In genomic region chr9:19050637-19051591, GRCh38 we compare ENCODE assay signal across 8 cellular contexts. TPM values are rescaled to one million over a fixed set of nuclear protein-coding genes. Genes with fewer than 3 reads are reported as not detected.
DNase-seq lines count a peak whose midpoint lies in the region; ATAC-seq, FAIRE-seq and TF ChIP-seq lines count a peak whose summit lies in the region.

No MANE protein-coding gene starts in this region.

- no CpG with 5 or more reads among the region's 12 CpGs for WGBS in mesendoderm (ENCODE audit: extremely low coverage, insufficient coverage, low lambda C conversion rate)

- H3K4me3 ChIP-seq in mesendoderm (ENCODE audit: low read length), result peak overlapping the region; percentile 81

- H3K9ac ChIP-seq in mesendoderm (ENCODE audit: low read length), result peak overlapping the region; percentile 93

- no peak overlapping the region for H2AK5ac ChIP-seq in mesendoderm (ENCODE audit: low read length)

- no peaks in the 10 kb centered on the region for H3K9me3 Mint-ChIP-seq in stimulated activated naive CD8-positive, alpha-beta T cell treated with anti-CD3 and anti-CD28 coated beads, Interleukin-15, Interleukin-2, amounts not matched to agents 100 ng/mL and 50 ng/mL, for 24 hours

- peak overlapping the region; percentile 94 for H3K27ac Mint-ChIP-seq in stimulated activated naive CD8-positive, alpha-beta T cell treated with anti-CD3 and anti-CD28 coated beads, Interleukin-15, Interleukin-2, amounts not matched to agents 100 ng/mL and 50 ng/mL, for 24 hours

- peaks cover 48% of the 10 kb centered on the region for H3K4me1 Mint-ChIP-seq in stimulated activated naive CD8-positive, alpha-beta T cell treated with anti-CD3 and anti-CD28 coated beads, Interleukin-15, Interleukin-2, amounts not matched to agents 100 ng/mL and 50 ng/mL, for 24 hours (ENCODE audit: low read depth)

- H3K79me2 ChIP-seq in mesendoderm (ENCODE audit: control insufficient read depth, insufficient read depth, low read length), result peaks cover 15% of the 10 kb centered on the region

- no peak overlapping the region for H3K18ac ChIP-seq in mesendoderm (ENCODE audit: low read length)

- H3K36me3 ChIP-seq in mesendoderm (ENCODE audit: control insufficient read depth, insufficient read depth, low read length), result no peaks in the 10 kb centered on the region

- H3K4me2 ChIP-seq in mesendoderm (ENCODE audit: low read length), result peak overlapping the region; percentile 97

- H3K23ac ChIP-seq in mesendoderm (ENCODE audit: low read length), result peak overlapping the region; percentile 15

- H3K56ac ChIP-seq in mesendoderm (ENCODE audit: low read length), result peak overlapping the region; percentile 95

- H4K5ac ChIP-seq in mesendoderm (ENCODE audit: low read length), result no peak overlapping the region

- peaks cover 10% of the 10 kb centered on the region for H3K79me1 ChIP-seq in mesendoderm (ENCODE audit: low read length)

- H3K4me3 Mint-ChIP-seq in stimulated activated naive CD8-positive, alpha-beta T cell treated with anti-CD3 and anti-CD28 coated beads, Interleukin-15, Interleukin-2, amounts not matched to agents 100 ng/mL and 50 ng/mL, for 24 hours, result peak overlapping the region; percentile 98

- no peaks in the 10 kb centered on the region for H3K27me3 Mint-ChIP-seq in stimulated activated naive CD8-positive, alpha-beta T cell treated with anti-CD3 and anti-CD28 coated beads, Interleukin-15, Interleukin-2, amounts not matched to agents 100 ng/mL and 50 ng/mL, for 24 hours

- no peak overlapping the region for H2BK5ac ChIP-seq in mesendoderm (ENCODE audit: low read length)

- FAIRE-seq in D721Med (lab: Jason Lieb, UNC), result no peak

- H3K27ac ChIP-seq in mesendoderm (ENCODE audit: low read depth, low read length), result no peak overlapping the region

- H2BK120ac ChIP-seq in mesendoderm (ENCODE audit: low read depth, low read length), result no peak overlapping the region

- no peak for TF ChIP-seq CTCF in D721Med (IDR thresholded peaks at IDR 0.05; ENCODE audit: insufficient read depth, missing control alignments)

- H3K4ac ChIP-seq in mesendoderm (ENCODE audit: low read depth, low read length), result no peak overlapping the region

- no peak for DNase-seq in stimulated activated naive CD8-positive, alpha-beta T cell treated with anti-CD3 and anti-CD28 coated beads, Interleukin-15, Interleukin-2, amounts not matched to agents 100 U/mL and 50 U/mL, for 24 hours
- peak; percentile 7 for DNase-seq in astrocyte of the hippocampus (ENCODE audit: low read depth, low spot score)
- DNase-seq in mesendoderm, result peak; percentile 7
- no peak for DNase-seq in D721Med (ENCODE audit: insufficient read length, low spot score)
- DNase-seq in activated CD4-positive, CD25-positive, alpha-beta regulatory T cell treated with anti-CD3 and anti-CD28 coated beads, Interleukin-2, amount 50 U/mL, for 72 hours, result no peak
- DNase-seq in NOMO-1 treated with dmso at 0.1 percent for 144 hours (lab: John Stamatoyannopoulos, UW; ENCODE audit: unreplicated experiment), result no peak
- DNase-seq in NCI-H2081 (lab: John Stamatoyannopoulos, UW), result no peak

- peaks cover 2% of the 10 kb centered on the region for H3K4me1 ChIP-seq in mesendoderm (ENCODE audit: control insufficient read depth, low read depth, low read length)

- H3K27me3 ChIP-seq in mesendoderm (ENCODE audit: insufficient read depth, low read length, poor library complexity), result no peaks in the 10 kb centered on the region

- H4K8ac ChIP-seq in mesendoderm (ENCODE audit: low read depth, low read length), result no peak overlapping the region

- no peak for ATAC-seq in stimulated activated naive CD8-positive, alpha-beta T cell treated with anti-CD3 and anti-CD28 coated beads, Interleukin-15, Interleukin-2, amounts not matched to agents 100 U/mL and 50 U/mL, for 24 hours

- H3K36me3 Mint-ChIP-seq in stimulated activated naive CD8-positive, alpha-beta T cell treated with anti-CD3 and anti-CD28 coated beads, Interleukin-15, Interleukin-2, amounts not matched to agents 100 ng/mL and 50 ng/mL, for 24 hours (ENCODE audit: low read depth), result peaks cover 44% of the 10 kb centered on the region

- no peak overlapping the region for H2BK15ac ChIP-seq in mesendoderm (replicated peaks; ENCODE audit: low read depth)

RNA-seq across cellular contexts. Expression of gene RRAGA, which starts 1.7 kb away (rescaled TPM):
- polyA plus RNA-seq in mesendoderm (2013, experiment 1 of 2), result 41.0 TPM
- 41.9 TPM for polyA plus RNA-seq in mesendoderm (2013, experiment 2 of 2)

RNA-seq across cellular contexts. Expression of gene SAXO1, which starts 17.9 kb away (rescaled TPM):
- polyA plus RNA-seq in mesendoderm (2013, experiment 1 of 2), result 0.01 TPM
- polyA plus RNA-seq in mesendoderm (2013, experiment 2 of 2), result 0.04 TPM

RNA-seq across cellular contexts. Expression of gene HAUS6, which starts 51.8 kb away (rescaled TPM):
- polyA plus RNA-seq in mesendoderm (2013, experiment 1 of 2), result 23.4 TPM
- polyA plus RNA-seq in mesendoderm (2013, experiment 2 of 2), result 23.3 TPM

Comparison
In these comparisons a context has a peak if more than half of its experiments do, and no peak if none do; other contexts are left out.
1. DNase-seq: peak in astrocyte of the hippocampus (single experiment) and mesendoderm (single experiment); none in stimulated activated naive CD8-positive, alpha-beta T cell treated with anti-CD3 and anti-CD28 coated beads, Interleukin-15, Interleukin-2, amounts not matched to agents 100 U/mL and 50 U/mL, for 24 hours (single experiment), D721Med (single experiment), activated CD4-positive, CD25-positive, alpha-beta regulatory T cell treated with anti-CD3 and anti-CD28 coated beads, Interleukin-2, amount 50 U/mL, for 72 hours (single experiment), NOMO-1 treated with dmso at 0.1 percent for 144 hours (single experiment) and NCI-H2081 (0 of 2).